ENCODE assay signal across 22 cellular contexts in the genomic region with DNA sequence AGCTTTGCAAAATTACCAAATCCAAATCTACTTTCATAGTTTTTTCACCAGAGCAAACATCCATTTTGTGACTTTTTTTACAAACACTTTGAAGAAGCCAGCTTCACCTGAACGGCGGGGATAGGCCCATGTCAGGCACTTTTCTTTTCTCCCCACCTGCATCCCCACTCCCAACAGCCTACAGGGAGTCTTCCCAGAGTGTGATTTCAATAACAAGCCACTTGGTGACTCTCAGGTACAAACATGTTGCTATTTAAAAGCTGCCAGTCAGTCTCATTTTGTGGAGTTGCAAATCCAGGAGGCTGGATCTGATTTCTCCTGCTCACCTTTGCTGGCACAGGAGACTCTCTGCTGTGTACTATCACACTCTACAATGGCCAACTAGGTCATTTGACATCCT.
"Had no signal": no experiment of that assay in that cellular context is flagged by ENCODE, and none has a peak within 500 bp of the region (broad histone marks: within the 10 kb centered on the region; RNA-seq: fewer than 3 reads in every experiment).

No MANE protein-coding gene starts in this region.

- H3K27me3 ChIP-seq: ascending aorta, colonic mucosa, tibial nerve had no signal

- H3K27ac Mint-ChIP-seq: activated CD8-positive, alpha-beta T cell treated with anti-CD3 and anti-CD28 coated beads for 36 hours; activated naive CD4-positive, alpha-beta T cell treated with anti-CD3 and anti-CD28 coated beads for 36 hours; activated naive CD8-positive, alpha-beta T cell treated with anti-CD3 and anti-CD28 coated beads, Interleukin-2, amount 50 U/mL, for 24 hours; immature natural killer cell; stimulated activated naive CD8-positive, alpha-beta T cell treated with anti-CD3 and anti-CD28 coated beads, Interleukin-15, Interleukin-2, amounts not matched to agents 100 ng/mL and 50 ng/mL, for 24 hours had no signal

- H3K4me3 Mint-ChIP-seq: activated CD8-positive, alpha-beta T cell treated with anti-CD3 and anti-CD28 coated beads for 36 hours; activated naive CD4-positive, alpha-beta T cell treated with anti-CD3 and anti-CD28 coated beads for 36 hours; activated naive CD8-positive, alpha-beta T cell treated with anti-CD3 and anti-CD28 coated beads, Interleukin-2, amount 50 U/mL, for 24 hours; central memory CD8-positive, alpha-beta T cell; immature natural killer cell; neural crest cell; stimulated activated naive CD8-positive, alpha-beta T cell treated with anti-CD3 and anti-CD28 coated beads, Interleukin-15, Interleukin-2, amounts not matched to agents 100 ng/mL and 50 ng/mL, for 24 hours had no signal

- H3K27me3 Mint-ChIP-seq: activated CD8-positive, alpha-beta T cell treated with anti-CD3 and anti-CD28 coated beads for 36 hours; activated naive CD8-positive, alpha-beta T cell treated with anti-CD3 and anti-CD28 coated beads, Interleukin-2, amount 50 U/mL, for 24 hours; central memory CD8-positive, alpha-beta T cell; stimulated activated naive CD8-positive, alpha-beta T cell treated with anti-CD3 and anti-CD28 coated beads, Interleukin-15, Interleukin-2, amounts not matched to agents 100 ng/mL and 50 ng/mL, for 24 hours had no signal

- H3K27ac ChIP-seq: ascending aorta, colonic mucosa, left ventricle myocardium inferior, prostate gland, tibial nerve had no signal

- H3K9me3 ChIP-seq: colonic mucosa, prostate gland had no signal

- DNase-seq: activated CD4-positive, alpha-beta T cell treated with anti-CD3 and anti-CD28 coated beads for 48 hours; activated CD4-positive, CD25-positive, alpha-beta regulatory T cell; activated CD8-positive, alpha-beta T cell treated with anti-CD3 and anti-CD28 coated beads for 36 hours; activated naive CD4-positive, alpha-beta T cell treated with anti-CD3 and anti-CD28 coated beads for 36 hours; activated naive CD8-positive, alpha-beta T cell treated with anti-CD3 and anti-CD28 coated beads, Interleukin-2, amount 50 U/mL, for 24 hours; activated T-cell treated with anti-CD3 and anti-CD28 coated beads, Interleukin-2, amount 50 U/mL, for 1 hour; colonic mucosa; erythroblast; foreskin melanocyte; glutamatergic neuron; hypothalamus; immature natural killer cell; kidney glomerular epithelial cell; left ventricle myocardium inferior; mammary epithelial cell; right cardiac atrium had no signal

- H3K4me1 ChIP-seq: ascending aorta, colonic mucosa, left ventricle myocardium inferior, prostate gland, tibial nerve had no signal

- H3K4me1 Mint-ChIP-seq: activated naive CD8-positive, alpha-beta T cell treated with anti-CD3 and anti-CD28 coated beads, Interleukin-2, amount 50 U/mL, for 24 hours; central memory CD8-positive, alpha-beta T cell; immature natural killer cell; neural crest cell had no signal

- ATAC-seq: activated CD8-positive, alpha-beta T cell treated with anti-CD3 and anti-CD28 coated beads for 36 hours; activated naive CD8-positive, alpha-beta T cell treated with anti-CD3 and anti-CD28 coated beads, Interleukin-2, amount 50 U/mL, for 24 hours; right cardiac atrium had no signal

- H3K36me3 Mint-ChIP-seq: immature natural killer cell had no signal

- H3K36me3 ChIP-seq: ascending aorta, colonic mucosa, left ventricle myocardium inferior, prostate gland, tibial nerve had no signal

- H3K4me3 ChIP-seq: ascending aorta, colonic mucosa, left ventricle myocardium inferior, prostate gland, tibial nerve had no signal
